ENCODE assay signal across 3 cellular contexts in the genomic region with DNA sequence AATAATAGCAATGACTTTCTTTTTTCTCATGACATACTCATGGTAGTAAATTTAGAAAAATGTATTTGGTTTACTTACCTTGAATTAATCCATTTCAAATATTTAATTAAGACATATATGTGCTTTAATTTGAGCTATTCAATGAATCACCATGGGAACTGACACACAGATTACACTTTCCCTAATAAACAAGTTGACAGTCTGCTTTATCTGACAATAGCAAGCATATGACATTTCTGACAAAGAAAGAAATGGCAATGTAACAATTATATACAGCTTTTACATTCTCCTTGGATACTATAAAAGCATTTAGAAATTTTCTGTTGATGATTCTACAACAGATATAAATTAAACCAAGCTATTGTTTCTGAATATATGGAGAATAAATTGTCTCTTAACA.
"Had no signal": no experiment of that assay in that cellular context is flagged by ENCODE, and none has a peak within 500 bp of the region (broad histone marks: within the 10 kb centered on the region; RNA-seq: fewer than 3 reads in every experiment).

No MANE protein-coding gene starts in this region.

- ATAC-seq: GM12878 had no signal

- DNase-seq: GDM1, GF-D8 had no signal

- H3K4me3 ChIP-seq: GM12878 had no signal
